23 cellular contexts compared by ENCODE assay signal in the genomic region with DNA sequence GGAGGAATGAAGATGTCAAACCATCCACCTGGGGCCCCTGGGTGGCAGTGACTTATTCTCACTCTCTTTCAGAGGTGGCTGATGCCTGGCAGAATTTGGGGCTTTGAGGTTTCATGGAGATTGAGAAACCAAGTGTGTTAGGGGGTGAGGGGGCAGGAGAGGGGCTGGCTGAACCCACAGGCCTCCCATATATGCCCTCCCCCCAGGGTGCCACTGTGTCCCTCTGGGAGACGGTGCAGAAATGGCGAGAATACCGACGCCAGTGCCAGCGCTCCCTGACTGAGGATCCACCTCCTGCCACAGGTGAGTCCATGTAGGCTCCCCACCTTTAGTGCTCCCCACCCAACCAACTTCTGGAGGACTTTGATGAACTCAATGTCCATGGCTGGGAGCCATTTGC. TPM values are rescaled to one million over a fixed set of nuclear protein-coding genes. Genes with fewer than 3 reads are reported as not detected.
"Had no signal": no experiment of that assay in that cellular context is flagged by ENCODE, and none has a peak within 500 bp of the region (broad histone marks: within the 10 kb centered on the region; RNA-seq: fewer than 3 reads in every experiment).

No MANE protein-coding gene starts in this region.

- DNase-seq: KBM-7, MG63, NCI-H1092, NCI-H1105 treated with DMSO at 0.1 percent for 48 hours, NCI-H1436, NCI-H187, NCI-H2029 treated with DMSO at 0.1 percent for 48 hours, NCI-H2171 treated with DMSO at 0.1 percent for 48 hours, NCI-H345, NCI-H524 treated with DMSO at 0.1 percent for 48 hours, NCI-H69, NCI-H774, PC-9, SHP77 treated with DMSO at 0.1 percent for 48 hours, SJCRH30 had no signal

- ATAC-seq: Right ventricle myocardium inferior, SK-N-SH treated with all-trans-retinoic acid at 6 μM for 48 hours had no signal

- H3K27me3 ChIP-seq: MG63, Peyer's patch had no signal

- H3K36me3 ChIP-seq: MG63, Peyer's patch, SJCRH30 had no signal

- H3K4me3 ChIP-seq: MG63, PC-9, Peyer's patch, SJCRH30 had no signal

- H3K9me3 ChIP-seq: MG63, Peyer's patch, SJCRH30 had no signal

- H3K4me1 ChIP-seq: SJCRH30 had no signal

- H3K27ac ChIP-seq: PC-9, Peyer's patch, SJCRH30 had no signal

RNA-seq across cellular contexts. Expression of a gene that starts 7.6 kb away (rescaled TPM):
- total RNA-seq: HT-29, LHCN-M2, NCI-H460, OCI-LY7, PC-9, RPMI7951, SJCRH30 had no signal
